In the genomic region with DNA sequence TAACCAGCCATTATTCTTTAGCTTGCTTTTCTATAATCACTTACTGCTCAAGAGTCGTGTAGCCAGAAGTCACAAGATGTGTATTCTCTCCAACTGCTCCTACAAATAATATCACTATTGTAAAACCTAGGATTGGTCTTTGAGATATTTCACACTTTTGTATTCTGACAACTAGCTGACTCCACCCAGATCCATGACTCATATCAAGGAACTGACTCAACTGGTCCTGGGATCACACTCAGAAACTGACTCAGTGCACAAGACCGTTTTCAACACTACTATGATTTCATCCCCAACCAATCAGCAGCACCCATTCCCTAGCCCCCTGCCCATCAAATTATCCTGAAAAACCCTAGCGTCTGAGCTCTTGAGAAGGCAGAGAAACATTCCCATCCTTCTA, we compare ENCODE assay signal across 24 cellular contexts. TPM values are rescaled to one million over a fixed set of nuclear protein-coding genes. Genes with fewer than 3 reads are reported as not detected.
DNase-seq lines count a peak whose midpoint lies in the region; FAIRE-seq and TF ChIP-seq lines count a peak whose summit lies in the region.
"Had no signal": no experiment of that assay in that cellular context is flagged by ENCODE, and none has a peak within 500 bp of the region (broad histone marks: within the 10 kb centered on the region; RNA-seq: fewer than 3 reads in every experiment).

No MANE protein-coding gene starts in this region.

- H3K27ac ChIP-seq in esophagus muscularis mucosa (replicated peaks in 1 of 4) (no peak overlapping the region), thyroid gland (no peak overlapping the region)
- H3K27ac ChIP-seq: cardiac muscle cell, dorsolateral prefrontal cortex, pancreas, transverse colon had no signal

- no peak for FAIRE-seq in bronchial epithelial cell (lab: Jason Lieb, UNC)
- FAIRE-seq: GM18507, HTR-8/SVneo, pancreas had no signal

- H3K4me3 ChIP-seq in MG63 (no peak overlapping the region), bronchial epithelial cell (ENCODE audit: low read depth, low read length) (no peak overlapping the region), esophagus muscularis mucosa (no peak overlapping the region), thyroid gland (replicated peaks in 1 of 3) (no peak overlapping the region)
- H3K4me3 ChIP-seq: cardiac muscle cell, dorsolateral prefrontal cortex, pancreas, transverse colon had no signal

- H3K27me3 ChIP-seq in MG63 (no peaks in the 10 kb centered on the region), bronchial epithelial cell (ENCODE audit: control insufficient read depth, insufficient read depth, low read length) (no peaks in the 10 kb centered on the region), esophagus muscularis mucosa (peaks cover 0 to 4% (median 0%) of the 10 kb centered on the region in 4 donors), thyroid gland (no peaks in the 10 kb centered on the region)
- H3K27me3 ChIP-seq: cardiac muscle cell, pancreas, transverse colon had no signal

- H3K4me1 ChIP-seq in esophagus muscularis mucosa (no peaks in the 10 kb centered on the region), thyroid gland (no peaks in the 10 kb centered on the region)
- H3K4me1 ChIP-seq: pancreas, transverse colon had no signal

- no peak for TF ChIP-seq EP300 in esophagus muscularis mucosa (IDR thresholded peaks at IDR 0.05)

- no peaks in the 10 kb centered on the region for H3K36me3 ChIP-seq in MG63
- no peaks in the 10 kb centered on the region for H3K36me3 ChIP-seq in bronchial epithelial cell (ENCODE audit: control insufficient read depth, insufficient read depth, low read length)
- H3K36me3 ChIP-seq in esophagus muscularis mucosa: no peaks in the 10 kb centered on the region
- H3K36me3 ChIP-seq in thyroid gland: no peaks in the 10 kb centered on the region
- H3K36me3 ChIP-seq: cardiac muscle cell, pancreas, transverse colon had no signal

- 54% methylated on average over 3 of the region's 3 CpGs for WGBS in esophagus muscularis mucosa
- 72 to 75% methylated on average over 3 of the region's 3 CpGs for WGBS in thyroid gland, 2 donors

- DNase-seq in ELR (ENCODE audit: low read depth) (peak; percentile 65), MG63 (peak; percentile 9), bronchial epithelial cell (ENCODE audit: low read depth) (peak; percentile 74), foreskin melanocyte (peak; percentile 61), dedifferentiated amniotic fluid mesenchymal stem cell (ENCODE audit: extremely low spot score) (no peak), esophagus muscularis mucosa (ENCODE audit: extremely low spot score) (no peak), thyroid gland (no peak)
- no peak for DNase-seq in activated CD4-positive, CD25-positive, alpha-beta regulatory T cell treated with anti-CD3 and anti-CD28 coated beads, Interleukin-2, amount 50 U/mL, for 72 hours
- DNase-seq: activated B cell treated with CpG ODN at 0.5 μM for 24 hours; AML-193; dorsolateral prefrontal cortex; hippocampal formation; islet precursor cell; Kasumi-1; naive thymus-derived CD4-positive, alpha-beta T cell; NCI-H1436; NCI-H2171; NCI-H774; pancreas; stimulated activated naive B cell treated with anti-CD40 and anti-IgM and Interleukin-4, amounts not matched to agents 10 μg/mL and 1 μg/mL and 100 μg/mL, for 72 hours; transverse colon had no signal

- H3K9me3 ChIP-seq in MG63: no peaks in the 10 kb centered on the region; the same call in 1 of the 2 replicates
- peaks cover 0 to 14% (median 10%) of the 10 kb centered on the region in 4 donors for H3K9me3 ChIP-seq in esophagus muscularis mucosa
- H3K9me3 ChIP-seq in thyroid gland: no peaks in the 10 kb centered on the region
- H3K9me3 ChIP-seq: pancreas, transverse colon had no signal

- TF ChIP-seq CTCF in bronchial epithelial cell (IDR thresholded peaks at IDR 0.05; ENCODE audit: insufficient read depth, low read length, severe bottlenecking): no peak
- TF ChIP-seq CTCF in esophagus muscularis mucosa (IDR thresholded peaks at IDR 0.05): no peak
- TF ChIP-seq CTCF in thyroid gland (IDR thresholded peaks at IDR 0.05): no peak

- TF ChIP-seq POLR2A in esophagus muscularis mucosa (IDR thresholded peaks at IDR 0.05; ENCODE audit: low read depth) (no peak), thyroid gland (IDR thresholded peaks at IDR 0.05) (no peak)

- intact Hi-C loops in esophagus muscularis mucosa (cut with DNase I): no loop called here
- intact Hi-C loops in thyroid gland (cut with DNase I): no loop called here

RNA-seq across cellular contexts. Expression of a gene that starts 56.5 kb away (rescaled TPM):
- total RNA-seq in MG63 (2014; rRNA removed; shearing (Covaris generic); ENCODE audit: low replicate concordance): 20.9 and 33.6 TPM in 2 replicates
- total RNA-seq in bronchial epithelial cell (19.1 and 25.0 TPM in 2 replicates), esophagus muscularis mucosa (10 to 100 TPM; 11.8 to 36.6 (median 12.7) TPM), thyroid gland (10 to 100 TPM; 21.8 to 43.8 (median 25.7) TPM)

Comparison
In these comparisons a context has a peak if more than half of its experiments do, and no peak if none do; other contexts are left out.
1. DNase-seq: peak in ELR (single experiment), MG63 (single experiment), bronchial epithelial cell (single experiment) and foreskin melanocyte (single experiment); none in activated CD4-positive, CD25-positive, alpha-beta regulatory T cell treated with anti-CD3 and anti-CD28 coated beads, Interleukin-2, amount 50 U/mL, for 72 hours (single experiment), dedifferentiated amniotic fluid mesenchymal stem cell (single experiment), esophagus muscularis mucosa (single experiment) and thyroid gland (0 of 2).